Comparison of ENCODE assay signal across 20 cellular contexts in genomic region chr6:52335576-52335975, GRCh38. TPM values are rescaled to one million over a fixed set of nuclear protein-coding genes. Genes with fewer than 3 reads are reported as not detected.
DNase-seq lines count a peak whose midpoint lies in the region; ATAC-seq and TF ChIP-seq lines count a peak whose summit lies in the region.
"Had no signal": no experiment of that assay in that cellular context is flagged by ENCODE, and none has a peak within 500 bp of the region (broad histone marks: within the 10 kb centered on the region; RNA-seq: fewer than 3 reads in every experiment).

No MANE protein-coding gene starts in this region.

- no peaks in the 10 kb centered on the region for H3K36me3 ChIP-seq in CD8-positive, alpha-beta T cell (ENCODE audit: insufficient read depth, low read length)
- no peaks in the 10 kb centered on the region for H3K36me3 ChIP-seq in spleen
- H3K36me3 ChIP-seq: cardiac muscle cell, left ventricle myocardium inferior, tibial artery had no signal

- peaks cover 66% of the 10 kb centered on the region for H3K4me1 ChIP-seq in CD8-positive, alpha-beta T cell (ENCODE audit: insufficient read depth, low read length)
- peaks cover 0 to 42% (median 13%) of the 10 kb centered on the region in 6 donors for H3K4me1 ChIP-seq in spleen
- H3K4me1 ChIP-seq: left ventricle myocardium inferior, tibial artery had no signal

- POLR2A ChIA-PET in CD8-positive, alpha-beta T cell (lab: Charles Lee) = interaction anchor here (1.1 to 2.1 kb wide), 2 partner anchors 21 to 26 kb away, joined by 3 to 6 read pairs; partner anchors contain the start of gene PAQR8
- POLR2A ChIA-PET in naive thymus-derived CD8-positive, alpha-beta T cell (lab: Charles Lee) = interaction anchor here (1.0 to 5.6 kb wide), 6 partner anchors 12 to 65 kb away, joined by 3 to 36 read pairs (median 4); partner anchors contain the start of genes MCM3 and PAQR8

- H3K4me3 Mint-ChIP-seq in CD8-positive, alpha-beta T cell = no peak overlapping the region
- H3K4me3 Mint-ChIP-seq in naive thymus-derived CD8-positive, alpha-beta T cell = peak overlapping the region in 5 of 10 donors; percentile 10 to 47 (median 22)
- H3K4me3 Mint-ChIP-seq: activated T-helper 1 cell treated with anti-CD3 and anti-CD28 coated beads, Interleukin-12 subunit alpha, Interleukin-12 subunit beta, Interleukin-2, Interleukin-4 antibody, amounts not matched to agents 30 ng/mL and 10 ng/mL and 1 ng/mL, durations not matched to agents 14 hours and 24 hours and 36 hours; stimulated activated memory B cell treated with anti-CD40 and anti-IgM and Interleukin-4, amounts not matched to agents 10 μg/mL and 1 μg/mL and 100 μg/mL, for 72 hours had no signal

- no peaks in the 10 kb centered on the region for H3K27me3 Mint-ChIP-seq in CD8-positive, alpha-beta T cell (ENCODE audit: low read depth)
- no peaks in the 10 kb centered on the region for H3K27me3 Mint-ChIP-seq in naive thymus-derived CD8-positive, alpha-beta T cell
- H3K27me3 Mint-ChIP-seq: stimulated activated memory B cell treated with anti-CD40 and anti-IgM and Interleukin-4, amounts not matched to agents 10 μg/mL and 1 μg/mL and 100 μg/mL, for 72 hours had no signal

- no peaks in the 10 kb centered on the region for H3K27me3 ChIP-seq in CD8-positive, alpha-beta T cell (ENCODE audit: insufficient read depth, low read length)
- no peaks in the 10 kb centered on the region for H3K27me3 ChIP-seq in spleen (replicated peaks in 1 of 7)
- H3K27me3 ChIP-seq: cardiac muscle cell, tibial artery had no signal

- TF ChIP-seq CTCF in CD8-positive, alpha-beta T cell (IDR thresholded peaks at IDR 0.05) = no peak
- no peak for TF ChIP-seq CTCF in spleen (IDR thresholded peaks at IDR 0.05 in 8 of 11, conservative IDR thresholded peaks at IDR 0.05 in 3 of 11)

- in situ Hi-C loops in ACHN (cut with HindIII; ENCODE audit: low pct_ligation_motif_present, low pct_unique_long_range_greater_than_20kb, low sequenced_read_pairs) = no loop called here

- H3K27ac Mint-ChIP-seq in CD8-positive, alpha-beta T cell = peak overlapping the region; percentile 94
- peak overlapping the region; percentile 73 to 99 (median 92) for H3K27ac Mint-ChIP-seq in naive thymus-derived CD8-positive, alpha-beta T cell
- H3K27ac Mint-ChIP-seq: activated T-helper 1 cell treated with anti-CD3 and anti-CD28 coated beads, Interleukin-12 subunit alpha, Interleukin-12 subunit beta, Interleukin-2, Interleukin-4 antibody, amounts not matched to agents 30 ng/mL and 10 ng/mL and 1 ng/mL, durations not matched to agents 14 hours and 24 hours and 36 hours; stimulated activated memory B cell treated with anti-CD40 and anti-IgM and Interleukin-4, amounts not matched to agents 10 μg/mL and 1 μg/mL and 100 μg/mL, for 72 hours had no signal

- no peaks in the 10 kb centered on the region for H3K9me3 ChIP-seq in CD8-positive, alpha-beta T cell (ENCODE audit: low read length)
- no peaks in the 10 kb centered on the region for H3K9me3 ChIP-seq in spleen
- H3K9me3 ChIP-seq: left ventricle myocardium inferior, tibial artery had no signal

- H3K4me3 ChIP-seq in CD8-positive, alpha-beta T cell (ENCODE audit: low read depth, low read length) = no peak overlapping the region
- no peak overlapping the region for H3K4me3 ChIP-seq in spleen
- H3K4me3 ChIP-seq: cardiac muscle cell, left ventricle myocardium inferior, tibial artery had no signal

- no peak for DNase-seq in CD8-positive, alpha-beta T cell
- DNase-seq in NCI-H146 (lab: John Stamatoyannopoulos, UW) (peak; percentile 46), cerebellum (ENCODE audit: low spot score) (peak; percentile 45), ACHN (no peak), spleen (no peak)
- no peak for DNase-seq in naive thymus-derived CD8-positive, alpha-beta T cell
- no peak for DNase-seq in activated effector memory CD4-positive, alpha-beta T cell treated with anti-CD3 and anti-CD28 coated beads, Interleukin-2, amount 50 U/mL, for 16 hours
- DNase-seq: glutamatergic neuron, Kasumi-1, left ventricle myocardium inferior, midbrain, NCI-H1092 treated with DMSO at 0.1 percent for 48 hours, NCI-H526 treated with DMSO at 0.1 percent for 48 hours, right cardiac atrium, tibial artery had no signal

- no peak for TF ChIP-seq POLR2A in spleen (IDR thresholded peaks at IDR 0.05)

- CTCF ChIA-PET in CD8-positive, alpha-beta T cell (lab: Charles Lee) = interaction anchor here (0.9 to 1.9 kb wide), 2 partner anchors 26 to 54 kb away, joined by 3 to 6 read pairs; partner anchors contain the start of gene PAQR8

- intact Hi-C loops in CD8-positive, alpha-beta T cell (cut with DNase I, micrococcal nuclease) = loop anchor here in 1 of 2 experiments (2.0 kb wide), 3 partner anchors 27 to 51 kb away; partner anchors contain the start of genes MCM3 and PAQR8
- intact Hi-C loops in spleen (cut with DNase I; ENCODE audit: low total_unique reads) = no loop called here

- no peaks in the 10 kb centered on the region for H3K36me3 Mint-ChIP-seq in CD8-positive, alpha-beta T cell
- H3K36me3 Mint-ChIP-seq in naive thymus-derived CD8-positive, alpha-beta T cell = no peaks in the 10 kb centered on the region
- H3K36me3 Mint-ChIP-seq: stimulated activated memory B cell treated with anti-CD40 and anti-IgM and Interleukin-4, amounts not matched to agents 10 μg/mL and 1 μg/mL and 100 μg/mL, for 72 hours had no signal

- H3K9me3 Mint-ChIP-seq in CD8-positive, alpha-beta T cell = no peaks in the 10 kb centered on the region
- H3K9me3 Mint-ChIP-seq in naive thymus-derived CD8-positive, alpha-beta T cell = no peaks in the 10 kb centered on the region
- H3K9me3 Mint-ChIP-seq: activated T-helper 1 cell treated with anti-CD3 and anti-CD28 coated beads, Interleukin-12 subunit alpha, Interleukin-12 subunit beta, Interleukin-2, Interleukin-4 antibody, amounts not matched to agents 30 ng/mL and 10 ng/mL and 1 ng/mL, durations not matched to agents 14 hours and 24 hours and 36 hours; stimulated activated memory B cell treated with anti-CD40 and anti-IgM and Interleukin-4, amounts not matched to agents 10 μg/mL and 1 μg/mL and 100 μg/mL, for 72 hours had no signal

- peak overlapping the region; percentile 33 for H3K27ac ChIP-seq in CD8-positive, alpha-beta T cell (ENCODE audit: low read depth, low read length)
- H3K27ac ChIP-seq in spleen = peak overlapping the region in 2 of 8 donors; percentile 73 to 74
- H3K27ac ChIP-seq: cardiac muscle cell, left ventricle myocardium inferior, tibial artery had no signal

- no peak for ATAC-seq in CD8-positive, alpha-beta T cell
- ATAC-seq in naive thymus-derived CD8-positive, alpha-beta T cell = no peak
- no peak for ATAC-seq in HG02884 (IDR thresholded peaks at IDR 0.05; ENCODE audit: unreplicated experiment)
- ATAC-seq: activated CD4-positive, CD25-positive, alpha-beta regulatory T cell treated with anti-CD3 and anti-CD28 coated beads, Interleukin-2, amount 50 U/mL, for 24 hours; right cardiac atrium; stimulated activated memory B cell treated with anti-CD40 and anti-IgM and Interleukin-4, amounts not matched to agents 10 μg/mL and 1 μg/mL and 100 μg/mL, for 72 hours had no signal

- H3K4me1 Mint-ChIP-seq in CD8-positive, alpha-beta T cell (ENCODE audit: low read depth) = peaks cover 70% of the 10 kb centered on the region
- peaks cover 48 to 72% (median 66%) of the 10 kb centered on the region in 4 donors for H3K4me1 Mint-ChIP-seq in naive thymus-derived CD8-positive, alpha-beta T cell

RNA-seq across cellular contexts. Expression of gene PAQR8, which starts 26.4 kb away (rescaled TPM):
- 1 to 10 TPM; 1.8 to 2.2 TPM for total RNA-seq in CD8-positive, alpha-beta T cell
- total RNA-seq in cerebellum (20.6 TPM), spleen (10 to 100 TPM in 4 of 7 donors, 1 to 10 TPM in 3; 8.3 to 13.3 (median 11.3) TPM)
- total RNA-seq in naive thymus-derived CD8-positive, alpha-beta T cell = 10 to 100 TPM; 28.9 to 31.7 TPM
- polyA plus RNA-seq in naive thymus-derived CD8-positive, alpha-beta T cell = 10 to 100 TPM; 14.3 to 35.0 (median 30.6) TPM
- 1 to 10 TPM; 3.5 to 4.5 (median 4.3) TPM for polyA plus RNA-seq in spleen

RNA-seq across cellular contexts. Expression of gene MCM3, which starts 51.0 kb away (rescaled TPM):
- 1 to 10 TPM; 6.2 to 6.8 TPM for total RNA-seq in CD8-positive, alpha-beta T cell
- total RNA-seq in cerebellum = 27.2 TPM
- total RNA-seq in naive thymus-derived CD8-positive, alpha-beta T cell = 10 to 100 TPM; 47.4 to 48.9 TPM
- polyA plus RNA-seq in naive thymus-derived CD8-positive, alpha-beta T cell = 10 to 100 TPM; 45.5 to 63.5 (median 57.7) TPM
- 10 to 100 TPM; 32.3 to 48.6 (median 36.8) TPM for total RNA-seq in spleen
- polyA plus RNA-seq in spleen = 10 to 100 TPM; 21.1 to 36.5 (median 29.4) TPM

Comparison
In these comparisons a context has a peak if more than half of its experiments do, and no peak if none do; other contexts are left out.
1. DNase-seq: peak in NCI-H146 (single experiment) and cerebellum (single experiment); none in CD8-positive, alpha-beta T cell (0 of 7), naive thymus-derived CD8-positive, alpha-beta T cell (0 of 10), ACHN (single experiment), spleen (single experiment) and activated effector memory CD4-positive, alpha-beta T cell treated with anti-CD3 and anti-CD28 coated beads, Interleukin-2, amount 50 U/mL, for 16 hours (single experiment).